ENCODE assay signal across 19 cellular contexts in the genomic region with DNA sequence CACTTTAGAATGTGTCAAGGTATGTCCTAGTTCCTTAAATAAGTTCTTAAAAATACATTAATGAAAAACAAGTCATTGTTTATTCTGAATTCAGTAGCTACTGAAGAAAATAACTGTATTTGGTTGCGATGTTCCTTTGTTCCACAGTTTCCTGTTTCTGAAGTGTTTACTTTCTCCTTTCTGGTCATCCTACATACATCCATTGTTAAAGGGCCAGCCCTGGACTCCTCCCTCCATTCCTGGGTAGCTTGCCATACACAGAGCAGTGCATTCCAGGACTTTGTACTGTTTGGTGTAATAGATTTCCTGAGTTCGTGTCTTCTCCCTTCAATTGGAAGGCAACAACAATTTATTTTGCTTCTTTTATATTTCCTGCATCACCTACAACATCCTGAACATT.
DNase-seq lines count a peak whose midpoint lies in the region; FAIRE-seq and TF ChIP-seq lines count a peak whose summit lies in the region.
"Had no signal": no experiment of that assay in that cellular context is flagged by ENCODE, and none has a peak within 500 bp of the region (broad histone marks: within the 10 kb centered on the region; RNA-seq: fewer than 3 reads in every experiment).

No MANE protein-coding gene starts in this region.

- H3K4me3 ChIP-seq in endothelial cell of umbilical vein (replicated peaks in 1 of 3; ENCODE audit: insufficient read depth in 1 of 3, low read depth in 1 of 3, low read length in 3 of 3) (no peak overlapping the region), neuronal stem cell (ENCODE audit: low read length in 2 of 2) (no peak overlapping the region), esophagus squamous epithelium (no peak overlapping the region), testis (no peak overlapping the region)

- H3K36me3 ChIP-seq in endothelial cell of umbilical vein (ENCODE audit: control insufficient read depth in 2 of 2, extremely low read depth in 1 of 2, insufficient read depth in 2 of 2, low read length in 2 of 2) (no peaks in the 10 kb centered on the region), neuronal stem cell (replicated peaks in 1 of 2; ENCODE audit: control insufficient read depth in 2 of 2, insufficient read depth in 2 of 2, low read length in 2 of 2) (no peaks in the 10 kb centered on the region), esophagus squamous epithelium (no peaks in the 10 kb centered on the region), testis (ENCODE audit: low read depth, missing control alignments) (no peaks in the 10 kb centered on the region)

- H3K23ac ChIP-seq in neuronal stem cell (ENCODE audit: low read depth, low read length, poor library complexity), result no peak overlapping the region

- dilution Hi-C loops in endothelial cell of umbilical vein (cut with MboI; ENCODE audit: extremely low pct_ligation_motif_present, low sequenced_read_pairs), result no loop called here

- no peaks in the 10 kb centered on the region for H3K9me1 ChIP-seq in endothelial cell of umbilical vein (replicated peaks; ENCODE audit: control insufficient read depth, extremely low read depth, insufficient read depth, low read length)

- POLR2A ChIA-PET in endothelial cell of umbilical vein (lab: Charles Lee), result no interaction called here

- no peak overlapping the region for H3K14ac ChIP-seq in neuronal stem cell (ENCODE audit: low read length)

- H2BK120ac ChIP-seq in neuronal stem cell (ENCODE audit: low read depth, low read length), result no peak overlapping the region

- no peak overlapping the region for H2BK15ac ChIP-seq in neuronal stem cell (ENCODE audit: low read length)

- TF ChIP-seq POLR2A in endothelial cell of umbilical vein (IDR thresholded peaks at IDR 0.05; ENCODE audit: low read depth, low read length) (no peak), esophagus squamous epithelium (IDR thresholded peaks at IDR 0.05) (no peak), testis (IDR thresholded peaks at IDR 0.05) (no peak)

- no peak overlapping the region for H2AK5ac ChIP-seq in neuronal stem cell (ENCODE audit: low read depth, low read length)

- H3K4me2 ChIP-seq in endothelial cell of umbilical vein (ENCODE audit: insufficient read depth, low read length) (no peak overlapping the region), neuronal stem cell (ENCODE audit: insufficient read depth, low read length, poor library complexity, severe bottlenecking) (no peak overlapping the region)

- intact Hi-C loops in endothelial cell of umbilical vein (cut with micrococcal nuclease) (no loop called here), esophagus squamous epithelium (cut with DNase I) (no loop called here), testis (cut with DNase I; ENCODE audit: low total_unique reads) (no loop called here)

- H3K4ac ChIP-seq in neuronal stem cell (ENCODE audit: low read length), result no peak overlapping the region

- FAIRE-seq in endothelial cell of umbilical vein (lab: Jason Lieb, UNC), result no peak
- FAIRE-seq: G401.6, GM12891, GM19239 had no signal

- H2BK12ac ChIP-seq in neuronal stem cell (ENCODE audit: low read length), result no peak overlapping the region

- H2AFZ ChIP-seq in endothelial cell of umbilical vein (ENCODE audit: low read depth, low read length) (no peak overlapping the region), neuronal stem cell (ENCODE audit: low read length) (peak overlapping the region; percentile 16)

- CTCF ChIA-PET in endothelial cell of umbilical vein (lab: Charles Lee), result no interaction called here

- H3K27me3 ChIP-seq in endothelial cell of umbilical vein (ENCODE audit: control insufficient read depth in 2 of 2, insufficient read depth in 2 of 2, low read length in 2 of 2), result no peaks in the 10 kb centered on the region
- H3K27me3 ChIP-seq in neuronal stem cell (ENCODE audit: control insufficient read depth in 3 of 3, insufficient read depth in 3 of 3, low read depth in 1 of 3, low read length in 3 of 3), result no peaks in the 10 kb centered on the region
- no peaks in the 10 kb centered on the region for H3K27me3 ChIP-seq in esophagus squamous epithelium
- H3K27me3 ChIP-seq in testis, result no peaks in the 10 kb centered on the region

- H3K79me1 ChIP-seq in neuronal stem cell (ENCODE audit: low read depth, low read length), result no peaks in the 10 kb centered on the region

- H4K91ac ChIP-seq in neuronal stem cell (ENCODE audit: low read depth, low read length, poor library complexity), result no peak overlapping the region

- H3K9me3 ChIP-seq in endothelial cell of umbilical vein (replicated peaks; ENCODE audit: control insufficient read depth, insufficient read depth, low read length) (no peaks in the 10 kb centered on the region), neuronal stem cell (replicated peaks in 1 of 2; ENCODE audit: control insufficient read depth in 2 of 2, insufficient read depth in 1 of 2, low read depth in 1 of 2, low read length in 2 of 2) (no peaks in the 10 kb centered on the region), esophagus squamous epithelium (no peaks in the 10 kb centered on the region), testis (no peaks in the 10 kb centered on the region)

- H4K20me1 ChIP-seq in endothelial cell of umbilical vein (replicated peaks; ENCODE audit: control insufficient read depth, extremely low read depth, insufficient read depth, low read length), result no peaks in the 10 kb centered on the region

- no peaks in the 10 kb centered on the region for H3K79me2 ChIP-seq in endothelial cell of umbilical vein (ENCODE audit: control insufficient read depth, insufficient read depth, low read length)

- H2BK5ac ChIP-seq in neuronal stem cell (ENCODE audit: low read length), result no peak overlapping the region

- no peaks in the 10 kb centered on the region for H3K4me1 ChIP-seq in endothelial cell of umbilical vein (ENCODE audit: control insufficient read depth, extremely low read depth, insufficient read depth, low read length)
- no peaks in the 10 kb centered on the region for H3K4me1 ChIP-seq in neuronal stem cell (ENCODE audit: control insufficient read depth in 2 of 2, insufficient read depth in 1 of 2, low read depth in 1 of 2, low read length in 2 of 2)
- H3K4me1 ChIP-seq in esophagus squamous epithelium, result no peaks in the 10 kb centered on the region
- H3K4me1 ChIP-seq in testis, result no peaks in the 10 kb centered on the region

- no peak overlapping the region for H3K18ac ChIP-seq in neuronal stem cell (ENCODE audit: low read length)

- DNase-seq in DMS53 treated with DMSO at 0.1 percent for 48 hours (lab: John Stamatoyannopoulos, UW; ENCODE audit: unreplicated experiment), result peak; percentile 48
- DNase-seq in endothelial cell of umbilical vein (ENCODE audit: low read depth, low spot score), result peak; percentile 58
- no peak for DNase-seq in neuronal stem cell (ENCODE audit: low spot score)
- DNase-seq in esophagus squamous epithelium (lab: John Stamatoyannopoulos, UW), result no peak
- DNase-seq in SHP77 treated with DMSO at 0.1 percent for 48 hours (lab: John Stamatoyannopoulos, UW), result no peak
- no peak for DNase-seq in testis
- DNase-seq: C1 segment of cervical spinal cord; Calu3; CD4-positive, alpha-beta T cell; DMS 273 treated with DMSO at 0.1 percent for 48 hours; DMS79 treated with DMSO at 0.1 percent for 48 hours; EL; HCEC 1CT; HFFc6 had no signal

- H3K9ac ChIP-seq in endothelial cell of umbilical vein (replicated peaks; ENCODE audit: extremely low read depth, insufficient read depth, low read length), result no peak overlapping the region
- no peak overlapping the region for H3K9ac ChIP-seq in neuronal stem cell (ENCODE audit: low read depth, low read length, poor library complexity)

- BruUV-seq in endothelial cell of umbilical vein (replicated peaks; lab: Mats Ljungman, UMichigan), result no TSS peak

- WGBS in neuronal stem cell (ENCODE audit: extremely low coverage in 2 of 2, insufficient read length in 2 of 2, insufficient replicate concordance in 1 of 2), 2 donors, result no CpG with 5 or more reads among the region's 2 CpGs
- 77 to 90% methylated on average over 2 of the region's 2 CpGs for WGBS in esophagus squamous epithelium, 2 donors
- 60 to 72% methylated on average over 2 of the region's 2 CpGs for WGBS in testis, 2 donors

- H3K27ac ChIP-seq in VCaP (peak overlapping the region; percentile 39), endothelial cell of umbilical vein (ENCODE audit: insufficient read depth, low read depth, low read length) (no peak overlapping the region), neuronal stem cell (replicated peaks; ENCODE audit: low read length) (no peak overlapping the region), esophagus squamous epithelium (no peak overlapping the region), testis (no peak overlapping the region)
- H3K27ac ChIP-seq: HL-60 had no signal

- no peak for TF ChIP-seq CTCF in VCaP (conservative IDR thresholded peaks at IDR 0.05)
- TF ChIP-seq CTCF in endothelial cell of umbilical vein (IDR thresholded peaks at IDR 0.05; ENCODE audit: extremely low read depth in 1 of 2, insufficient read depth in 1 of 2, low read depth in 1 of 2, low read length in 2 of 2), result no peak
- TF ChIP-seq CTCF in esophagus squamous epithelium (IDR thresholded peaks at IDR 0.05), result no peak
- TF ChIP-seq CTCF in testis (IDR thresholded peaks at IDR 0.05), result no peak

- no peak overlapping the region for H4K8ac ChIP-seq in neuronal stem cell (ENCODE audit: low read depth, low read length)

TF ChIP-seq in endothelial cell of umbilical vein, 7 proteins besides CTCF, POLR2A, EP300 and RAD21:
- no peak for TF ChIP-seq GATA2 (IDR thresholded peaks at IDR 0.05; ENCODE audit: insufficient read depth, insufficient read length, low read depth, low read length)
- TF ChIP-seq MYC (IDR thresholded peaks at IDR 0.05; ENCODE audit: low read depth, low read length), result no peak
- TF ChIP-seq MAX (IDR thresholded peaks at IDR 0.05; ENCODE audit: insufficient read depth, insufficient read length), result no peak
- no peak for TF ChIP-seq JUN (IDR thresholded peaks at IDR 0.05; ENCODE audit: borderline replicate concordance, insufficient read depth, insufficient read length, low read depth)
- no peak for TF ChIP-seq EZH2 (IDR thresholded peaks at IDR 0.05; ENCODE audit: borderline replicate concordance, low read depth, low read length, severe bottlenecking)
- TF ChIP-seq FOS (IDR thresholded peaks at IDR 0.05; ENCODE audit: borderline replicate concordance, insufficient read depth, low read length), result no peak
- no peak for TF ChIP-seq POLR2AphosphoS5 (IDR thresholded peaks at IDR 0.05; ENCODE audit: insufficient read depth, low read depth, low read length)

Comparison
In these comparisons a context has a peak if more than half of its experiments do, and no peak if none do; other contexts are left out.
1. DNase-seq: peak in DMS53 treated with DMSO at 0.1 percent for 48 hours (single experiment) and endothelial cell of umbilical vein (single experiment); none in neuronal stem cell (single experiment), esophagus squamous epithelium (single experiment), SHP77 treated with DMSO at 0.1 percent for 48 hours (single experiment) and testis (single experiment).